Comparison of ENCODE assay signal across 8 cellular contexts in genomic region chr20:11274137-11274536, GRCh38.
DNase-seq lines count a peak whose midpoint lies in the region; ATAC-seq, FAIRE-seq and TF ChIP-seq lines count a peak whose summit lies in the region.

No MANE protein-coding gene starts in this region.

- H3K9ac ChIP-seq in kidney (ENCODE audit: low read length in 2 of 2) = no peak overlapping the region

- DNase-seq in HPDE6-E6E7 (ENCODE audit: extremely low spot score) = peak; percentile 75
- peak; percentile 55 for DNase-seq in NCI-H526 treated with DMSO at 0.1 percent for 48 hours (lab: John Stamatoyannopoulos, UW)
- peak; percentile 78 for DNase-seq in MCF 10A (ENCODE audit: unreplicated experiment)
- DNase-seq in kidney = no peak
- DNase-seq in upper lobe of right lung = no peak
- DNase-seq in activated CD8-positive, alpha-beta memory T cell treated with anti-CD3 and anti-CD28 coated beads, Interleukin-2, amount 50 U/mL, for 48 hours = no peak

- TF ChIP-seq CTCF in GM12874 (IDR thresholded peaks at IDR 0.05; ENCODE audit: insufficient read depth, low read depth, low read length) = peak; percentile 52
- peak; percentile 59 for TF ChIP-seq CTCF in MCF 10A (IDR thresholded peaks at IDR 0.05; ENCODE audit: unreplicated experiment)
- peak; percentile 60 for TF ChIP-seq CTCF in kidney (IDR thresholded peaks at IDR 0.05; ENCODE audit: borderline replicate concordance, extremely low read depth, insufficient read depth)
- peak; percentile 65 for TF ChIP-seq CTCF in upper lobe of right lung (IDR thresholded peaks at IDR 0.05)

- H3K36me3 ChIP-seq in kidney (ENCODE audit: control insufficient read depth in 1 of 2, insufficient read depth in 2 of 2, low read length in 2 of 2) (no peaks in the 10 kb centered on the region), upper lobe of right lung (no peaks in the 10 kb centered on the region)

- no TSS peak for BruUV-seq in MCF 10A (replicated peaks; lab: Mats Ljungman, UMichigan)

- H3K4me1 ChIP-seq in kidney (ENCODE audit: control insufficient read depth in 1 of 2, insufficient read depth in 1 of 2, low read depth in 1 of 2, low read length in 2 of 2) (no peaks in the 10 kb centered on the region), upper lobe of right lung (no peaks in the 10 kb centered on the region)

- H3K4me3 Mint-ChIP-seq in MCF 10A (ENCODE audit: unreplicated experiment) = no peak overlapping the region

- H3K9me3 Mint-ChIP-seq in MCF 10A (ENCODE audit: unreplicated experiment) = peaks cover 13% of the 10 kb centered on the region

- H3K27me3 ChIP-seq in upper lobe of right lung = no peaks in the 10 kb centered on the region

- peak; percentile 95 for FAIRE-seq in kidney (lab: Jason Lieb, UNC)

- H3K27ac ChIP-seq in kidney (ENCODE audit: low read depth in 2 of 2, low read length in 2 of 2) = no peak overlapping the region
- no peak overlapping the region for H3K27ac ChIP-seq in upper lobe of right lung

- H3K27ac Mint-ChIP-seq in MCF 10A (ENCODE audit: low read depth, unreplicated experiment) = peak overlapping the region; percentile 29

- POLR2A ChIA-PET in MCF 10A (lab: Yijun Ruan, JAX) = interaction anchor here (1.0 to 5.1 kb wide), 2 partner anchors 602 to 637 kb away, joined by 3 to 34 read pairs; partner anchors contain the start of gene JAG1

- CTCF ChIA-PET in MCF 10A (lab: Yijun Ruan, JAX) = interaction anchor here (0.6 to 4.5 kb wide), 15 partner anchors 15 to 721 kb away, joined by 3 to 26 read pairs (median 4); partner anchors contain the start of gene JAG1

- ATAC-seq in upper lobe of right lung = peak; percentile 88
- ATAC-seq in HG03139 (IDR thresholded peaks at IDR 0.05; ENCODE audit: unreplicated experiment) = no peak

- H3K4me3 ChIP-seq in kidney (ENCODE audit: low read length in 2 of 2) = no peak overlapping the region
- H3K4me3 ChIP-seq in upper lobe of right lung = no peak overlapping the region

- H3K27me3 Mint-ChIP-seq in MCF 10A (ENCODE audit: insufficient read depth, unreplicated experiment) = no peaks in the 10 kb centered on the region

- intact Hi-C loops in MCF 10A (cut with micrococcal nuclease) = loop anchor here (1.0 to 10.0 kb wide), 7 partner anchors 134 to 1299 kb away; no protein-coding TSS in a partner anchor
- intact Hi-C loops in kidney (cut with DNase I) = loop anchor here (10.0 kb wide), 1 partner anchor 719 kb away; no protein-coding TSS in a partner anchor
- intact Hi-C loops in upper lobe of right lung (cut with DNase I) = loop anchor here (5.0 to 10.0 kb wide), 2 partner anchors 602 to 719 kb away; partner anchors contain the start of gene JAG1

- H3K9me3 ChIP-seq in kidney (ENCODE audit: control insufficient read depth in 1 of 2, low read length in 2 of 2) (no peaks in the 10 kb centered on the region), upper lobe of right lung (no peaks in the 10 kb centered on the region)

- H3K36me3 Mint-ChIP-seq in MCF 10A (ENCODE audit: insufficient read depth, unreplicated experiment) = no peaks in the 10 kb centered on the region

- peaks cover 6% of the 10 kb centered on the region for H3K4me1 Mint-ChIP-seq in MCF 10A (ENCODE audit: insufficient read depth, unreplicated experiment)

Comparison
In these comparisons a context has a peak if more than half of its experiments do, and no peak if none do; other contexts are left out.
1. DNase-seq: peak in HPDE6-E6E7 (single experiment), NCI-H526 treated with DMSO at 0.1 percent for 48 hours (single experiment) and MCF 10A (single experiment); none in kidney (single experiment), upper lobe of right lung (single experiment) and activated CD8-positive, alpha-beta memory T cell treated with anti-CD3 and anti-CD28 coated beads, Interleukin-2, amount 50 U/mL, for 48 hours (single experiment).
2. Peak in every context shown above with its lines, with median percentiles within 50 percentile points of each other: CTCF ChIP-seq.